18 cellular contexts compared by ENCODE assay signal in genomic region chr19:5326545-5326944, GRCh38. TPM values are rescaled to one million over a fixed set of nuclear protein-coding genes. Genes with fewer than 3 reads are reported as not detected.
DNase-seq lines count a peak whose midpoint lies in the region; ATAC-seq, FAIRE-seq and TF ChIP-seq lines count a peak whose summit lies in the region.
"Had no signal": no experiment of that assay in that cellular context is flagged by ENCODE, and none has a peak within 500 bp of the region (broad histone marks: within the 10 kb centered on the region; RNA-seq: fewer than 3 reads in every experiment).

No MANE protein-coding gene starts in this region.

- no peak overlapping the region for H3K9ac ChIP-seq in K562 (ENCODE audit: insufficient read depth in 1 of 2, low read depth in 2 of 2, low read length in 2 of 2)
- H3K9ac ChIP-seq: BLaER1 had no signal

- DNase-seq in activated naive CD4-positive, alpha-beta T cell treated with anti-CD3 and anti-CD28 coated beads, Interleukin-2, amount 10 ng/mL, durations not matched to agents 7 days and 5 days, result no peak
- no peak for DNase-seq in activated naive CD4-positive, alpha-beta T cell treated with anti-CD3 and anti-CD28 coated beads for 36 hours
- DNase-seq in K562 (ENCODE audit: extremely low read depth in 1 of 4, low spot score in 3 of 4), result no peak
- no peak for DNase-seq in glutamatergic neuron
- no peak for DNase-seq in NCI-H2171 (lab: John Stamatoyannopoulos, UW)
- DNase-seq in activated CD4-positive, alpha-beta memory T cell treated with anti-CD3 and anti-CD28 coated beads for 36 hours, result no peak
- DNase-seq in anterior cingulate cortex (lab: John Stamatoyannopoulos, UW), result no peak
- DNase-seq in midbrain (lab: John Stamatoyannopoulos, UW), result no peak
- DNase-seq: CD4-positive, alpha-beta memory T cell; DMS153; DMS79; GDM1; GOT3 had no signal

- ATAC-seq in K562, result no peak
- ATAC-seq: HCT116 had no signal

- in situ Hi-C loops in K562 (cut with MboI), result no loop called here

- WGBS in K562 (ENCODE audit: insufficient coverage, low coverage, missing lambda C conversion rate), result 17% methylated on average over 7 of the region's 9 CpGs

- H3K4me1 ChIP-seq in K562 (replicated peaks in 1 of 2; ENCODE audit: control insufficient read depth in 2 of 2, insufficient read depth in 2 of 2, low read length in 2 of 2), result peaks cover 5 to 12% of the 10 kb centered on the region in 2 experiments; a peak in 3 of 5 replicates
- H3K4me1 ChIP-seq: A549 had no signal

- no peak for TF ChIP-seq CTCF in K562 (IDR thresholded peaks at IDR 0.05 in 2 of 3, conservative IDR thresholded peaks at IDR 0.05 in 1 of 3; ENCODE audit: insufficient read depth in 2 of 3, low read depth in 1 of 3, low read length in 3 of 3)
- TF ChIP-seq CTCF in glutamatergic neuron (IDR thresholded peaks at IDR 0.05; ENCODE audit: partially characterized antibody, unreplicated experiment), result no peak

- BruUV-seq in K562 (replicated peaks; lab: Mats Ljungman, UMichigan), result no TSS peak

- CTCF ChIA-PET in activated naive CD4-positive, alpha-beta T cell treated with anti-CD3 and anti-CD28 coated beads, Interleukin-2, amount 10 ng/mL, durations not matched to agents 7 days and 5 days (lab: Charles Lee), result no interaction called here
- CTCF ChIA-PET in activated naive CD4-positive, alpha-beta T cell treated with anti-CD3 and anti-CD28 coated beads for 36 hours (lab: Charles Lee), result no interaction called here
- CTCF ChIA-PET in K562 (lab: Yijun Ruan, JAX; ENCODE audit: low intra/inter-chr PET ratio), result no interaction called here
- CTCF ChIA-PET in activated CD4-positive, alpha-beta memory T cell treated with anti-CD3 and anti-CD28 coated beads for 36 hours (lab: Charles Lee), result interaction anchor here (0.6 to 0.8 kb wide), 3 partner anchors 9 to 445 kb away, joined by 3 to 4 read pairs (median 3); no protein-coding TSS in a partner anchor

- H3K4me1 Mint-ChIP-seq in activated naive CD4-positive, alpha-beta T cell treated with anti-CD3 and anti-CD28 coated beads, Interleukin-2, amount 10 ng/mL, durations not matched to agents 7 days and 5 days, result no peaks in the 10 kb centered on the region
- peaks cover 2% of the 10 kb centered on the region for H3K4me1 Mint-ChIP-seq in activated naive CD4-positive, alpha-beta T cell treated with anti-CD3 and anti-CD28 coated beads for 36 hours (ENCODE audit: low read depth)
- peaks cover 23% of the 10 kb centered on the region for H3K4me1 Mint-ChIP-seq in glutamatergic neuron (ENCODE audit: low read depth, unreplicated experiment)
- no peaks in the 10 kb centered on the region for H3K4me1 Mint-ChIP-seq in activated CD4-positive, alpha-beta memory T cell treated with anti-CD3 and anti-CD28 coated beads for 36 hours (ENCODE audit: low read depth)
- H3K4me1 Mint-ChIP-seq: CD14-positive monocyte; CD4-positive, alpha-beta memory T cell had no signal

- H3K36me3 Mint-ChIP-seq in activated naive CD4-positive, alpha-beta T cell treated with anti-CD3 and anti-CD28 coated beads, Interleukin-2, amount 10 ng/mL, durations not matched to agents 7 days and 5 days, result no peaks in the 10 kb centered on the region
- H3K36me3 Mint-ChIP-seq in activated naive CD4-positive, alpha-beta T cell treated with anti-CD3 and anti-CD28 coated beads for 36 hours (ENCODE audit: low read depth), result no peaks in the 10 kb centered on the region
- peaks cover 4% of the 10 kb centered on the region for H3K36me3 Mint-ChIP-seq in glutamatergic neuron (ENCODE audit: unreplicated experiment)
- H3K36me3 Mint-ChIP-seq in activated CD4-positive, alpha-beta memory T cell treated with anti-CD3 and anti-CD28 coated beads for 36 hours, result no peaks in the 10 kb centered on the region
- H3K36me3 Mint-ChIP-seq: CD14-positive monocyte had no signal

- no peak overlapping the region for H3K4me3 ChIP-seq in K562
- H3K4me3 ChIP-seq: A549, BLaER1 had no signal

- peaks cover 29% of the 10 kb centered on the region for H3K27me3 Mint-ChIP-seq in activated naive CD4-positive, alpha-beta T cell treated with anti-CD3 and anti-CD28 coated beads, Interleukin-2, amount 10 ng/mL, durations not matched to agents 7 days and 5 days
- peaks cover 22% of the 10 kb centered on the region for H3K27me3 Mint-ChIP-seq in activated naive CD4-positive, alpha-beta T cell treated with anti-CD3 and anti-CD28 coated beads for 36 hours (ENCODE audit: low read depth)
- H3K27me3 Mint-ChIP-seq in glutamatergic neuron (ENCODE audit: unreplicated experiment), result peaks cover 17% of the 10 kb centered on the region
- peaks cover 25% of the 10 kb centered on the region for H3K27me3 Mint-ChIP-seq in activated CD4-positive, alpha-beta memory T cell treated with anti-CD3 and anti-CD28 coated beads for 36 hours

- H3K27ac ChIP-seq in K562 (ENCODE audit: extremely low read depth, low read depth, low read length), result no peak overlapping the region
- H3K27ac ChIP-seq: 22Rv1, A549, BLaER1 had no signal

- no peak overlapping the region for H3K4me2 ChIP-seq in K562 (ENCODE audit: insufficient read depth, low read length)
- H3K4me2 ChIP-seq: A549, BLaER1 had no signal

- POLR2A ChIA-PET in K562 (lab: Yijun Ruan, JAX), result interaction anchor here (0.6 kb wide), 1 partner anchor 1739 kb away, joined by 3 read pairs; no protein-coding TSS in a partner anchor
- POLR2A ChIA-PET in activated CD4-positive, alpha-beta memory T cell treated with anti-CD3 and anti-CD28 coated beads for 36 hours (lab: Charles Lee), result no interaction called here

- TF ChIP-seq EP300 in K562 (IDR thresholded peaks at IDR 0.05; ENCODE audit: low read length), result no peak

- H4K20me1 ChIP-seq in K562 (replicated peaks; ENCODE audit: control insufficient read depth, insufficient read depth, low read length), result peaks cover 10% of the 10 kb centered on the region; the same call in 1 of the 2 replicates
- H4K20me1 ChIP-seq: BLaER1 had no signal

- H3K4me3 Mint-ChIP-seq in activated naive CD4-positive, alpha-beta T cell treated with anti-CD3 and anti-CD28 coated beads, Interleukin-2, amount 10 ng/mL, durations not matched to agents 7 days and 5 days, result no peak overlapping the region
- no peak overlapping the region for H3K4me3 Mint-ChIP-seq in activated naive CD4-positive, alpha-beta T cell treated with anti-CD3 and anti-CD28 coated beads for 36 hours
- H3K4me3 Mint-ChIP-seq in glutamatergic neuron (ENCODE audit: unreplicated experiment), result no peak overlapping the region
- no peak overlapping the region for H3K4me3 Mint-ChIP-seq in activated CD4-positive, alpha-beta memory T cell treated with anti-CD3 and anti-CD28 coated beads for 36 hours
- H3K4me3 Mint-ChIP-seq: CD14-positive monocyte; CD4-positive, alpha-beta memory T cell had no signal

- no peak for FAIRE-seq in K562 (lab: Jason Lieb, UNC)
- FAIRE-seq: A549 had no signal

- TF ChIP-seq POLR2A in K562 (conservative IDR thresholded peaks at IDR 0.05), result no peak

- intact Hi-C loops in activated naive CD4-positive, alpha-beta T cell treated with anti-CD3 and anti-CD28 coated beads for 36 hours (cut with micrococcal nuclease), result no loop called here
- intact Hi-C loops in K562 (cut with micrococcal nuclease), result no loop called here
- intact Hi-C loops in activated CD4-positive, alpha-beta memory T cell treated with anti-CD3 and anti-CD28 coated beads for 36 hours (cut with micrococcal nuclease), result no loop called here

- no peaks in the 10 kb centered on the region for H3K9me3 Mint-ChIP-seq in activated naive CD4-positive, alpha-beta T cell treated with anti-CD3 and anti-CD28 coated beads, Interleukin-2, amount 10 ng/mL, durations not matched to agents 7 days and 5 days
- H3K9me3 Mint-ChIP-seq in activated naive CD4-positive, alpha-beta T cell treated with anti-CD3 and anti-CD28 coated beads for 36 hours, result peaks cover 4% of the 10 kb centered on the region
- H3K9me3 Mint-ChIP-seq in glutamatergic neuron (ENCODE audit: unreplicated experiment), result peaks cover 10% of the 10 kb centered on the region
- peaks cover 7% of the 10 kb centered on the region for H3K9me3 Mint-ChIP-seq in activated CD4-positive, alpha-beta memory T cell treated with anti-CD3 and anti-CD28 coated beads for 36 hours

- TF ChIP-seq RAD21 in K562 (CRISPR knock-in tag; conservative IDR thresholded peaks at IDR 0.05 in 1 of 2, IDR thresholded peaks at IDR 0.05 in 1 of 2), result no peak

- no peaks in the 10 kb centered on the region for H3K79me2 ChIP-seq in K562 (ENCODE audit: control insufficient read depth, insufficient read depth, low read length)

- H3K36me3 ChIP-seq in K562 (ENCODE audit: control insufficient read depth, insufficient read depth, low read length), result no peaks in the 10 kb centered on the region
- H3K36me3 ChIP-seq: BLaER1 had no signal

- H3K9me1 ChIP-seq in K562 (ENCODE audit: control insufficient read depth, insufficient read depth, low read length), result no peaks in the 10 kb centered on the region

- 0 out of 2 replicates have a peak, but pooled peaks cover 2% of the 10 kb centered on the region for H3K9me3 ChIP-seq in K562 (replicated peaks; ENCODE audit: control insufficient read depth, insufficient read depth, low read depth, low read length)
- H3K9me3 ChIP-seq: A549 had no signal

- H3K27me3 ChIP-seq in K562 (ENCODE audit: control insufficient read depth in 2 of 2, insufficient read depth in 2 of 2, low read length in 2 of 2), result peaks cover 0 to 6% of the 10 kb centered on the region in 2 experiments; a peak in 1 of 5 replicates

- H2AFZ ChIP-seq in K562 (ENCODE audit: low read depth, low read length), result 0 out of 2 replicates have a peak overlapping the region, but pooled peaks have one; percentile 32

- H3K27ac Mint-ChIP-seq in activated naive CD4-positive, alpha-beta T cell treated with anti-CD3 and anti-CD28 coated beads, Interleukin-2, amount 10 ng/mL, durations not matched to agents 7 days and 5 days, result peak overlapping the region; percentile 6
- H3K27ac Mint-ChIP-seq in activated naive CD4-positive, alpha-beta T cell treated with anti-CD3 and anti-CD28 coated beads for 36 hours, result no peak overlapping the region
- H3K27ac Mint-ChIP-seq in glutamatergic neuron (ENCODE audit: unreplicated experiment), result peak overlapping the region; percentile 28
- no peak overlapping the region for H3K27ac Mint-ChIP-seq in activated CD4-positive, alpha-beta memory T cell treated with anti-CD3 and anti-CD28 coated beads for 36 hours
- H3K27ac Mint-ChIP-seq: CD4-positive, alpha-beta memory T cell had no signal

RNA-seq across cellular contexts. Expression of gene PTPRS, which starts 14.1 kb away (rescaled TPM):
- 1 to 10 TPM; 1.3 to 1.4 TPM for total RNA-seq in activated naive CD4-positive, alpha-beta T cell treated with anti-CD3 and anti-CD28 coated beads for 36 hours
- total RNA-seq in K562 (2011; cell fraction: chromatin; rRNA removed; ENCODE audit: low replicate concordance), result 79.8 and 180 TPM in 2 replicates
- 97.4 and 130 TPM in 2 replicates for total RNA-seq in K562 (2011; cell fraction: nucleolus; rRNA removed)
- total RNA-seq in K562 (2011; cell fraction: nucleoplasm; rRNA removed), result 85.8 and 89.2 TPM in 2 replicates
- 26.4 and 28.0 TPM in 2 replicates for total RNA-seq in K562 (2014; rRNA removed)
- total RNA-seq in K562 (2014; rRNA removed; fragmentation: Illumina TruSeq; extraction: Trizol), result 6.1 and 6.7 TPM in 2 replicates
- total RNA-seq in K562 (2015; rRNA removed; fragmentation: Illumina TruSeq; extraction: Trizol), result 14.1 and 15.1 TPM in 2 replicates
- 45.2 and 49.4 TPM in 2 replicates for total RNA-seq in K562 (2021)
- polyA plus RNA-seq in K562 (2011; rRNA removed), result 14.9 and 17.4 TPM in 2 replicates
- 14.3 and 32.7 TPM in 2 replicates for polyA plus RNA-seq in K562 (2011; cell fraction: cytosol; rRNA removed)
- polyA plus RNA-seq in K562 (2011; cell fraction: nucleus; rRNA removed), result 54.1 and 106 TPM in 2 replicates
- polyA plus RNA-seq in K562 (2012), result 23.1 and 29.5 TPM in 2 replicates
- polyA plus RNA-seq in K562 (2014; fragmentation: Illumina TruSeq; extraction: Trizol), result 8.3 and 10.7 TPM in 2 replicates
- polyA plus RNA-seq in K562 (2014; fragmentation: Nextera tagmentation; extraction: Ambion mirVana), result 1 to 10 TPM; 1.1 to 1.2 TPM
- 26.9 and 27.4 TPM in 2 replicates for polyA plus RNA-seq in K562 (2014; rRNA removed)
- polyA minus RNA-seq in K562 (2011; rRNA and poly(A)+ RNA removed), result 11.5 and 28.9 TPM in 2 replicates
- polyA minus RNA-seq in K562 (2011; cell fraction: cytosol; rRNA and poly(A)+ RNA removed), result 41.9 and 44.2 TPM in 2 replicates
- 27.2 and 33.5 TPM in 2 replicates for polyA minus RNA-seq in K562 (2011; cell fraction: nucleus; rRNA and poly(A)+ RNA removed)
- 1,064 TPM for total RNA-seq in glutamatergic neuron (ENCODE audit: unreplicated experiment)
- total RNA-seq in activated CD4-positive, alpha-beta memory T cell treated with anti-CD3 and anti-CD28 coated beads for 36 hours, result under 1 TPM; 0.39 to 0.69 TPM
- polyA plus RNA-seq: CD14-positive monocyte had no signal

Comparison
In these comparisons a context has a peak if more than half of its experiments do, and no peak if none do; other contexts are left out.
1. H3K27ac Mint-ChIP-seq: peak in activated naive CD4-positive, alpha-beta T cell treated with anti-CD3 and anti-CD28 coated beads, Interleukin-2, amount 10 ng/mL, durations not matched to agents 7 days and 5 days (single experiment) and glutamatergic neuron (single experiment); none in activated naive CD4-positive, alpha-beta T cell treated with anti-CD3 and anti-CD28 coated beads for 36 hours (single experiment) and activated CD4-positive, alpha-beta memory T cell treated with anti-CD3 and anti-CD28 coated beads for 36 hours (single experiment).